In the genomic region with DNA sequence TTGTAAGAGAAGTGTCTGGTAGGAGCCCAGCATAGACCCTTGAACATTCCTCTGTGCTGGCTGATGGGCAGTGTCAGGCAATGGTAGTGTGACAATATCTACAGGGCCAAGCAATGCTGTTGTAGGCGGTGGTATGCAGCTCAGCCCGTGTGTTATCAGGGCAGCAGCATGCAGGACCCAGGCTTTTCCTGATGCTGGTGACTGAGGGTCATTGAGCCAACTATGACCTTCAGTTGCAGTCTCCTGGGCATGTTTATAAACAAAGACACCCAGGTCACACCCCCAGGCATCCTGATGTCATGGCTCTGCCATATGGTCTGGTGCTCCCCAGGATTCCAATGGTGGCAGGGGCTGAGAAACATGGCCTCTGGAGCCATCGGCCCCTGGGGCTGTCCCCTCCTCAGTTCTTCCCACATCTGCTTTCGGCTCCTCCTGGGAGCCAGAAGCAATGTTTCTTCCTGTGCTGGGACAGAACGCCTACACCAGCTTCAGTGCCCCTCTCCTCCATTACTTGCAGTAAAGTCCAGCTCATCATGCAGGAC, we compare ENCODE assay signal across 21 cellular contexts.
"Had no signal": no experiment of that assay in that cellular context is flagged by ENCODE, and none has a peak within 500 bp of the region (broad histone marks: within the 10 kb centered on the region; RNA-seq: fewer than 3 reads in every experiment).

No MANE protein-coding gene starts in this region.

- H3K27me3 ChIP-seq: gastrocnemius medialis had no signal

- H3K27ac ChIP-seq: epithelial cell of prostate, esophagus squamous epithelium, gastrocnemius medialis, heart right ventricle, left lung, lower lobe of right lung had no signal

- H3K9me3 Mint-ChIP-seq: dendritic cell treated with granulocyte-macrophage colony-stimulating factor and Interleukin-4, amounts not matched to agents 40 ng/mL and 50 ng/mL, for 4 days had no signal

- H3K9me3 ChIP-seq: esophagus squamous epithelium, gastrocnemius medialis, heart right ventricle, left lung, lower lobe of right lung had no signal

- H3K4me1 ChIP-seq: gastrocnemius medialis, heart right ventricle, left lung, lower lobe of right lung had no signal

- DNase-seq: cortex of kidney; effector CD8-positive, alpha-beta T cell; effector memory CD8-positive, alpha-beta T cell; endodermal cell; erythroblast; esophagus squamous epithelium; foreskin fibroblast; foreskin melanocyte; gastrocnemius medialis; glutamatergic neuron; head of caudate nucleus; heart right ventricle; hippocampal formation; left cardiac atrium; left lung; left ventricle myocardium superior; lower lobe of right lung; mesenchymal stem cell; midbrain had no signal

- H3K4me3 ChIP-seq: esophagus squamous epithelium, gastrocnemius medialis, heart right ventricle, left lung, lower lobe of right lung had no signal

- H3K4me3 Mint-ChIP-seq: dendritic cell treated with granulocyte-macrophage colony-stimulating factor and Interleukin-4, amounts not matched to agents 40 ng/mL and 50 ng/mL, for 4 days; effector memory CD8-positive, alpha-beta T cell; endodermal cell had no signal

- H3K27ac Mint-ChIP-seq: dendritic cell treated with granulocyte-macrophage colony-stimulating factor and Interleukin-4, amounts not matched to agents 40 ng/mL and 50 ng/mL, for 4 days; effector memory CD8-positive, alpha-beta T cell; endodermal cell had no signal

- H3K36me3 ChIP-seq: esophagus squamous epithelium, gastrocnemius medialis, heart right ventricle, left lung, lower lobe of right lung had no signal
